In genomic region chr16:9607512-9608230, GRCh38 we compare ENCODE assay signal across 19 cellular contexts.
A peak's percentile ranks its signal among the peaks of the same experiment; 100 is the strongest.
DNase-seq lines count a peak whose midpoint lies in the region; ATAC-seq, FAIRE-seq and TF ChIP-seq lines count a peak whose summit lies in the region.
"Had no signal": no experiment of that assay in that cellular context is flagged by ENCODE, and none has a peak within 500 bp of the region (broad histone marks: within the 10 kb centered on the region; RNA-seq: fewer than 3 reads in every experiment).

No MANE protein-coding gene starts in this region.

- H2BK20ac ChIP-seq in IMR-90 (ENCODE audit: low read depth, low read length): no peak overlapping the region

- peak overlapping the region; percentile 50 for H2AK9ac ChIP-seq in IMR-90 (replicated peaks; ENCODE audit: low read depth, low read length, poor library complexity)

- H3K36me3 ChIP-seq in IMR-90 (ENCODE audit: control insufficient read depth, insufficient read depth, low read length): no peaks in the 10 kb centered on the region
- no peaks in the 10 kb centered on the region for H3K36me3 ChIP-seq in astrocyte (ENCODE audit: insufficient read depth, low read length)
- H3K36me3 ChIP-seq: BLaER1 had no signal

- no peak overlapping the region for H2BK5ac ChIP-seq in IMR-90 (ENCODE audit: low read depth, low read length, poor library complexity, severe bottlenecking)

- intact Hi-C loops in IMR-90 (cut with micrococcal nuclease): no loop called here

- no peaks in the 10 kb centered on the region for H3K9me3 Mint-ChIP-seq in astrocyte (ENCODE audit: unreplicated experiment)
- H3K9me3 Mint-ChIP-seq in stimulated activated memory B cell treated with anti-CD40 and anti-IgM and Interleukin-4, amounts not matched to agents 10 μg/mL and 1 μg/mL and 100 μg/mL, for 72 hours: no peaks in the 10 kb centered on the region

- no peak overlapping the region for H3K23ac ChIP-seq in IMR-90 (ENCODE audit: low read depth, low read length)

- H2BK120ac ChIP-seq in IMR-90 (ENCODE audit: low read depth, low read length): no peak overlapping the region

- H3K4me1 ChIP-seq in IMR-90 (ENCODE audit: control insufficient read depth, insufficient read depth, low read length): no peaks in the 10 kb centered on the region
- H3K4me1 ChIP-seq in astrocyte (ENCODE audit: insufficient read depth, low read length): no peaks in the 10 kb centered on the region

- no CpG with 5 or more reads among the region's 2 CpGs for WGBS in IMR-90 (ENCODE audit: extremely low coverage in 2 of 2, insufficient read length in 1 of 2), 2 experiments

- H3K4me2 ChIP-seq in IMR-90 (ENCODE audit: low read depth, low read length) (no peak overlapping the region), astrocyte (ENCODE audit: low read length) (no peak overlapping the region)
- H3K4me2 ChIP-seq: BLaER1 had no signal

- dilution Hi-C loops in IMR-90 (cut with HindIII; ENCODE audit: low sequenced_read_pairs, unreplicated experiment): no loop called here

- H4K20me1 ChIP-seq in IMR-90 (ENCODE audit: insufficient read depth, low read length) (no peaks in the 10 kb centered on the region), astrocyte (ENCODE audit: insufficient read depth, low read length) (no peaks in the 10 kb centered on the region)
- H4K20me1 ChIP-seq: BLaER1 had no signal

- H3K4me3 Mint-ChIP-seq in astrocyte (ENCODE audit: unreplicated experiment): no peak overlapping the region
- H3K4me3 Mint-ChIP-seq in stimulated activated memory B cell treated with anti-CD40 and anti-IgM and Interleukin-4, amounts not matched to agents 10 μg/mL and 1 μg/mL and 100 μg/mL, for 72 hours: no peak overlapping the region
- H3K4me3 Mint-ChIP-seq: CD14-positive monocyte; CD4-positive, alpha-beta memory T cell; HFFc6 had no signal

- H3K79me1 ChIP-seq in IMR-90 (ENCODE audit: low read depth in 1 of 2, low read length in 2 of 2): no peaks in the 10 kb centered on the region

- ATAC-seq in IMR-90 (ENCODE audit: low read depth): no peak
- no peak for ATAC-seq in GM19328 (IDR thresholded peaks at IDR 0.05; ENCODE audit: unreplicated experiment)
- no peak for ATAC-seq in stimulated activated memory B cell treated with anti-CD40 and anti-IgM and Interleukin-4, amounts not matched to agents 10 μg/mL and 1 μg/mL and 100 μg/mL, for 72 hours
- ATAC-seq: GM12878, HCT116 had no signal

- H3K4me3 ChIP-seq in IMR-90 (ENCODE audit: insufficient read depth, low read depth, low read length) (no peak overlapping the region), astrocyte (ENCODE audit: insufficient read depth, low read depth, low read length) (no peak overlapping the region), coronary artery (no peak overlapping the region)
- H3K4me3 ChIP-seq: BLaER1, GM12878 had no signal

- BruUV-seq in IMR-90 (replicated peaks; lab: Mats Ljungman, UMichigan): no TSS peak

- no peaks in the 10 kb centered on the region for H3K36me3 Mint-ChIP-seq in astrocyte (ENCODE audit: low read depth, unreplicated experiment)
- no peaks in the 10 kb centered on the region for H3K36me3 Mint-ChIP-seq in stimulated activated memory B cell treated with anti-CD40 and anti-IgM and Interleukin-4, amounts not matched to agents 10 μg/mL and 1 μg/mL and 100 μg/mL, for 72 hours
- H3K36me3 Mint-ChIP-seq: CD14-positive monocyte; CD4-positive, alpha-beta memory T cell had no signal

- no peak overlapping the region for H4K5ac ChIP-seq in IMR-90 (ENCODE audit: low read depth, low read length)

- no peaks in the 10 kb centered on the region for H3K9me1 ChIP-seq in IMR-90 (ENCODE audit: insufficient read depth, low read length)

- H2AFZ ChIP-seq in IMR-90 (replicated peaks; ENCODE audit: low read length, poor library complexity) (no peak overlapping the region), astrocyte (ENCODE audit: low read depth, low read length) (no peak overlapping the region)

- no peak overlapping the region for H3K27ac Mint-ChIP-seq in astrocyte (ENCODE audit: unreplicated experiment)
- H3K27ac Mint-ChIP-seq in stimulated activated memory B cell treated with anti-CD40 and anti-IgM and Interleukin-4, amounts not matched to agents 10 μg/mL and 1 μg/mL and 100 μg/mL, for 72 hours: no peak overlapping the region
- H3K27ac Mint-ChIP-seq: CD14-positive monocyte; CD4-positive, alpha-beta memory T cell; HFFc6 had no signal

- peaks cover 3% of the 10 kb centered on the region for H3K27me3 Mint-ChIP-seq in astrocyte (ENCODE audit: low read depth, unreplicated experiment)
- H3K27me3 Mint-ChIP-seq in stimulated activated memory B cell treated with anti-CD40 and anti-IgM and Interleukin-4, amounts not matched to agents 10 μg/mL and 1 μg/mL and 100 μg/mL, for 72 hours: peaks cover 16% of the 10 kb centered on the region
- H3K27me3 Mint-ChIP-seq: CD4-positive, alpha-beta memory T cell had no signal

- in situ Hi-C loops in IMR-90 (cut with MboI; ENCODE audit: low sequenced_read_pairs): no loop called here

- peaks cover 13% of the 10 kb centered on the region for H3K9me3 ChIP-seq in IMR-90 (ENCODE audit: control insufficient read depth, insufficient read depth, low read length)
- H3K9me3 ChIP-seq in astrocyte (ENCODE audit: insufficient read depth, low read depth, low read length): no peaks in the 10 kb centered on the region
- H3K9me3 ChIP-seq: BLaER1 had no signal

- H4K91ac ChIP-seq in IMR-90 (ENCODE audit: insufficient read depth, low read depth, low read length): no peak overlapping the region

- TF ChIP-seq POLR2A in IMR-90 (IDR thresholded peaks at IDR 0.05; ENCODE audit: low read depth, low read length): no peak

- no peak overlapping the region for H3K4ac ChIP-seq in IMR-90 (ENCODE audit: low read depth, low read length)

- no peak overlapping the region for H3K9ac ChIP-seq in IMR-90 (ENCODE audit: low read depth, low read length)
- no peak overlapping the region for H3K9ac ChIP-seq in astrocyte (ENCODE audit: low read length)
- H3K9ac ChIP-seq: BLaER1 had no signal

- DNase-seq in Daoy (ENCODE audit: low read depth) (peak; percentile 12), IMR-90 (no peak), astrocyte (ENCODE audit: low read depth) (peak; percentile 12), kidney tubule cell (ENCODE audit: low spot score) (peak; percentile 10), coronary artery (ENCODE audit: low spot score) (no peak)
- DNase-seq in activated CD4-positive, alpha-beta T cell treated with anti-CD3 and anti-CD28 coated beads for 48 hours: no peak
- DNase-seq: 8988T; CD4-positive, alpha-beta memory T cell; DMS79 treated with DMSO at 0.1 percent for 48 hours; EL; HFFc6 had no signal

- H4K8ac ChIP-seq in IMR-90 (ENCODE audit: low read depth in 2 of 2, low read length in 2 of 2): no peak overlapping the region

- no peak overlapping the region for H3K18ac ChIP-seq in IMR-90 (ENCODE audit: low read depth, low read length)

- H2AK5ac ChIP-seq in IMR-90 (ENCODE audit: low read depth, low read length): no peak overlapping the region

- FAIRE-seq in astrocyte (lab: Jason Lieb, UNC): no peak
- FAIRE-seq: GM12878, HTR-8/SVneo had no signal

- H3K56ac ChIP-seq in IMR-90 (ENCODE audit: extremely low read depth, insufficient read depth, low read length): no peak overlapping the region

- no peak for TF ChIP-seq CTCF in IMR-90 (conservative IDR thresholded peaks at IDR 0.05; ENCODE audit: low read depth, low read length)
- no peak for TF ChIP-seq CTCF in astrocyte (IDR thresholded peaks at IDR 0.05; ENCODE audit: insufficient read depth, low read depth, low read length)
- TF ChIP-seq CTCF in coronary artery (IDR thresholded peaks at IDR 0.05): no peak

- H3K79me2 ChIP-seq in astrocyte (ENCODE audit: insufficient read depth, low read length): no peaks in the 10 kb centered on the region

- H3K27me3 ChIP-seq in IMR-90 (ENCODE audit: control insufficient read depth, insufficient read depth, low read length) (no peaks in the 10 kb centered on the region), astrocyte (ENCODE audit: insufficient read depth, low read length) (no peaks in the 10 kb centered on the region)
- H3K27me3 ChIP-seq: BLaER1 had no signal

- TF ChIP-seq RAD21 in IMR-90 (IDR thresholded peaks at IDR 0.05; ENCODE audit: low read length): no peak

- H2BK15ac ChIP-seq in IMR-90 (ENCODE audit: low read depth, low read length): no peak overlapping the region

- no peak overlapping the region for H3K14ac ChIP-seq in IMR-90 (replicated peaks; ENCODE audit: low read depth, low read length)

- CTCF ChIA-PET in IMR-90 (lab: Yijun Ruan, JAX): no interaction called here

- H3K27ac ChIP-seq in IMR-90 (ENCODE audit: insufficient read depth, low read length): no peak overlapping the region
- no peak overlapping the region for H3K27ac ChIP-seq in astrocyte (ENCODE audit: low read depth, low read length)
- H3K27ac ChIP-seq in coronary artery: no peak overlapping the region
- H3K27ac ChIP-seq: BLaER1, HL-60 had no signal

- H3K4me1 Mint-ChIP-seq in astrocyte (ENCODE audit: low read depth, unreplicated experiment): peaks cover 7% of the 10 kb centered on the region
- no peaks in the 10 kb centered on the region for H3K4me1 Mint-ChIP-seq in stimulated activated memory B cell treated with anti-CD40 and anti-IgM and Interleukin-4, amounts not matched to agents 10 μg/mL and 1 μg/mL and 100 μg/mL, for 72 hours
- H3K4me1 Mint-ChIP-seq: CD14-positive monocyte; CD4-positive, alpha-beta memory T cell had no signal

- POLR2A ChIA-PET in IMR-90 (lab: Charles Lee; ENCODE audit: unreplicated experiment): no interaction called here

TF ChIP-seq in IMR-90, 13 proteins besides CTCF, POLR2A, EP300 and RAD21 (continues in another document):
- TF ChIP-seq CHD1 (IDR thresholded peaks at IDR 0.05; ENCODE audit: low read depth, low read length) (no peak), ELK1 (IDR thresholded peaks at IDR 0.05; ENCODE audit: borderline replicate concordance, low read depth, low read length) (no peak), CEBPB (IDR thresholded peaks at IDR 0.05; ENCODE audit: low read depth, low read length) (no peak), NFE2L2 (IDR thresholded peaks at IDR 0.05; ENCODE audit: low read depth, low read length) (no peak), MAFK (IDR thresholded peaks at IDR 0.05; ENCODE audit: low read depth, low read length) (no peak), SMC3 (IDR thresholded peaks at IDR 0.05; ENCODE audit: low read depth, low read length) (no peak)

Comparison
In these comparisons a context has a peak if more than half of its experiments do, and no peak if none do; other contexts are left out.
1. DNase-seq: peak in Daoy (single experiment), astrocyte (single experiment) and kidney tubule cell (single experiment); none in IMR-90 (single experiment), coronary artery (single experiment) and activated CD4-positive, alpha-beta T cell treated with anti-CD3 and anti-CD28 coated beads for 48 hours (single experiment).